Comparison of ENCODE assay signal across 8 cellular contexts in genomic region chr11:111378773-111379499, GRCh38. TPM values are rescaled to one million over a fixed set of nuclear protein-coding genes. Genes with fewer than 3 reads are reported as not detected.
DNase-seq lines count a peak whose midpoint lies in the region; ATAC-seq, FAIRE-seq and TF ChIP-seq lines count a peak whose summit lies in the region.

POU2AF1 (minus strand) TSS chr11:111379275; CDS start chr11:111379177, 98 bp downstream.

- intact Hi-C loops in mammary epithelial cell (cut with micrococcal nuclease) (no loop called here), CD14-positive monocyte (cut with micrococcal nuclease) (no loop called here)

- DNase-seq in GM18507 (ENCODE audit: extremely low spot score, insufficient read length, low read depth): peak; percentile 62
- peak in 4 of 5 experiments; percentile 30 to 80 (median 50) for DNase-seq in T-helper 2 cell
- DNase-seq in mammary epithelial cell: peak; percentile 80
- DNase-seq in stimulated activated CD4-positive, alpha-beta T cell treated with anti-CD3 and anti-CD28 coated beads, Interleukin-12 subunit alpha, Interleukin-12 subunit beta, amount 100 ng/mL, for 4 hours: peak; percentile 64
- no peak for DNase-seq in CD14-positive monocyte (ENCODE audit: low spot score)
- DNase-seq in small intestine: no peak
- no peak for DNase-seq in NCI-H2196 treated with DMSO at 0.1 percent for 48 hours (lab: John Stamatoyannopoulos, UW; ENCODE audit: unreplicated experiment)

- H3K4me3 Mint-ChIP-seq in CD14-positive monocyte: peak within 1 kb of the TSS in 1 of 2 donors; percentile 27

- 53% methylated on average over 6 of the region's 30 CpGs for WGBS in mammary epithelial cell (ENCODE audit: low coverage, missing lambda C conversion rate)
- WGBS in small intestine, 3 donors: 59 to 84% (median 69%) methylated on average over 25 to 30 of the region's 30 CpGs

- H4K20me1 ChIP-seq in mammary epithelial cell (ENCODE audit: insufficient read depth, low read length): no peaks in the 10 kb centered on the region

- CTCF ChIA-PET in mammary epithelial cell (lab: Charles Lee; ENCODE audit: low non-redundant PET): no interaction called here

- no peak within 1 kb of the TSS for H3K4me3 ChIP-seq in mammary epithelial cell (replicated peaks in 1 of 3; ENCODE audit: insufficient read depth in 1 of 3, low read depth in 2 of 3, low read length in 3 of 3)
- H3K4me3 ChIP-seq in small intestine (ENCODE audit: low read depth in 1 of 2, low read length in 2 of 2): peak within 1 kb of the TSS in 1 of 2 donors; percentile 17

- H3K4me2 ChIP-seq in mammary epithelial cell (ENCODE audit: insufficient read depth, low read depth, low read length): peak within 1 kb of the TSS; percentile 53

- H2AFZ ChIP-seq in mammary epithelial cell (ENCODE audit: low read depth, low read length): peak within 1 kb of the TSS; percentile 76

- no peaks in the 10 kb centered on the region for H3K79me2 ChIP-seq in mammary epithelial cell (ENCODE audit: insufficient read depth, low read length)

- H3K36me3 Mint-ChIP-seq in CD14-positive monocyte: no peaks in the 10 kb centered on the region

- peaks cover 24% of the 10 kb centered on the region for H3K4me1 ChIP-seq in mammary epithelial cell (ENCODE audit: insufficient read depth, low read length)
- H3K4me1 ChIP-seq in small intestine (ENCODE audit: control insufficient read depth in 2 of 2, insufficient read depth in 1 of 2, low read depth in 1 of 2, low read length in 1 of 2): no peaks in the 10 kb centered on the region

- BruUV-seq in mammary epithelial cell (replicated peaks; lab: Mats Ljungman, UMichigan): no TSS peak

- H3K36me3 ChIP-seq in mammary epithelial cell (ENCODE audit: insufficient read depth, low read length) (no peaks in the 10 kb centered on the region), small intestine (ENCODE audit: control insufficient read depth in 2 of 2, insufficient read depth in 2 of 2, low read length in 2 of 2) (no peaks in the 10 kb centered on the region)

- H3K27me3 ChIP-seq in mammary epithelial cell (ENCODE audit: insufficient read depth, low read length) (no peaks in the 10 kb centered on the region), small intestine (ENCODE audit: control insufficient read depth in 2 of 2, insufficient read depth in 2 of 2, low read length in 2 of 2) (no peaks in the 10 kb centered on the region)

- H3K4me1 Mint-ChIP-seq in CD14-positive monocyte: no peaks in the 10 kb centered on the region

- peak; percentile 72 for ATAC-seq in HG02852 (IDR thresholded peaks at IDR 0.05; ENCODE audit: unreplicated experiment)

- H3K9me3 ChIP-seq in mammary epithelial cell (replicated peaks; ENCODE audit: insufficient read depth, low read length) (no peaks in the 10 kb centered on the region), small intestine (ENCODE audit: control insufficient read depth, low read depth) (no peaks in the 10 kb centered on the region)

- peaks cover 0 to 5% (median 0%) of the 10 kb centered on the region in 7 donors for H3K9me3 Mint-ChIP-seq in CD14-positive monocyte

- H3K27ac ChIP-seq in mammary epithelial cell (ENCODE audit: insufficient read depth, low read depth, low read length): no peak within 1 kb of the TSS
- H3K27ac ChIP-seq in small intestine (ENCODE audit: low read depth in 1 of 2, low read length in 1 of 2): peak within 1 kb of the TSS in 1 of 2 donors; percentile 67

- H3K27me3 Mint-ChIP-seq in CD14-positive monocyte (ENCODE audit: low read depth in 3 of 3): peaks cover 4 to 17% (median 11%) of the 10 kb centered on the region in 3 donors

- no peak within 1 kb of the TSS for H3K9ac ChIP-seq in mammary epithelial cell (ENCODE audit: insufficient read depth, low read length)

- FAIRE-seq in GM18507 (lab: Jason Lieb, UNC): peak; percentile 91
- no peak for FAIRE-seq in small intestine (lab: Jason Lieb, UNC)

- H3K27ac Mint-ChIP-seq in CD14-positive monocyte: peak within 1 kb of the TSS in 1 of 7 donors; percentile 75

- in situ Hi-C loops in mammary epithelial cell (cut with MboI; ENCODE audit: low sequenced_read_pairs in 2 of 2): no loop called here

- dilution Hi-C loops in mammary epithelial cell (cut with HindIII; ENCODE audit: low sequenced_read_pairs): no loop called here

- TF ChIP-seq CTCF in mammary epithelial cell (conservative IDR thresholded peaks at IDR 0.05 in 1 of 2, IDR thresholded peaks at IDR 0.05 in 1 of 2; ENCODE audit: extremely low read depth in 1 of 2, insufficient read depth in 1 of 2, low read depth in 1 of 2, low read length in 2 of 2) (no peak), CD14-positive monocyte (IDR thresholded peaks at IDR 0.05) (no peak)

RNA-seq across cellular contexts. Expression of gene POU2AF1, which starts in this region (rescaled TPM):
- under 1 TPM; 0.33 to 0.56 TPM for total RNA-seq in mammary epithelial cell
- polyA plus RNA-seq in mammary epithelial cell (0.10 TPM), CD14-positive monocyte (under 1 TPM; 0.07 to 0.12 TPM), small intestine (1 to 10 TPM; 1.1 to 9.2 (median 5.6) TPM)
- polyA minus RNA-seq in mammary epithelial cell: not detected

Comparison
In these comparisons a context has a peak if more than half of its experiments do, and no peak if none do; other contexts are left out.
1. Peak in DNase-seq and H3K4me2 ChIP-seq in mammary epithelial cell; RNA of the gene not detected or under 1 TPM.
2. DNase-seq: peak in GM18507 (single experiment), T-helper 2 cell (4 of 5) and stimulated activated CD4-positive, alpha-beta T cell treated with anti-CD3 and anti-CD28 coated beads, Interleukin-12 subunit alpha, Interleukin-12 subunit beta, amount 100 ng/mL, for 4 hours (single experiment); none in CD14-positive monocyte (single experiment), small intestine (single experiment) and NCI-H2196 treated with DMSO at 0.1 percent for 48 hours (single experiment).